1 cellular context compared by ENCODE assay signal in genomic region chr9:35834260-35835215, GRCh38.
TF ChIP-seq lines count a peak whose summit lies in the region.

No MANE protein-coding gene starts in this region.

TF ChIP-seq in HepG2, 621 proteins besides CTCF, POLR2A, EP300 and RAD21 (continued from another document and continues in another):
- TF ChIP-seq SNAPC2 (CRISPR knock-in tag; IDR thresholded peaks at IDR 0.05): no peak
- TF ChIP-seq PBX2 (CRISPR knock-in tag; IDR thresholded peaks at IDR 0.05): no peak
- no peak for TF ChIP-seq CEBPB (IDR thresholded peaks at IDR 0.05; ENCODE audit: borderline replicate concordance, low read depth, low read length)
- no peak for TF ChIP-seq NR1H2 (CRISPR knock-in tag; IDR thresholded peaks at IDR 0.05; ENCODE audit: borderline replicate concordance, low read depth)
- TF ChIP-seq ZNF367 (CRISPR knock-in tag; IDR thresholded peaks at IDR 0.05; ENCODE audit: borderline replicate concordance): no peak
- TF ChIP-seq ZNF331 (CRISPR knock-in tag; IDR thresholded peaks at IDR 0.05): no peak
- TF ChIP-seq ATRX (CRISPR knock-in tag; IDR thresholded peaks at IDR 0.05; ENCODE audit: borderline replicate concordance): no peak
- no peak for TF ChIP-seq SSRP1 (CRISPR knock-in tag; IDR thresholded peaks at IDR 0.05)
- no peak for TF ChIP-seq ZNF510 (CRISPR knock-in tag; IDR thresholded peaks at IDR 0.05; ENCODE audit: low read depth)
- TF ChIP-seq ZNF891 (CRISPR knock-in tag; IDR thresholded peaks at IDR 0.05): no peak
- TF ChIP-seq ZNF512 (CRISPR knock-in tag; IDR thresholded peaks at IDR 0.05): no peak
- TF ChIP-seq ZNF264 (CRISPR knock-in tag; IDR thresholded peaks at IDR 0.05): no peak
- no peak for TF ChIP-seq YEATS4 (CRISPR knock-in tag; IDR thresholded peaks at IDR 0.05; ENCODE audit: borderline replicate concordance)
- peak; percentile 58; the same call in 1 of the 2 replicates for TF ChIP-seq HDAC1 (CRISPR knock-in tag; IDR thresholded peaks at IDR 0.05)
- TF ChIP-seq ZNF10 (CRISPR knock-in tag; IDR thresholded peaks at IDR 0.05; ENCODE audit: borderline replicate concordance, low read depth): no peak
- TF ChIP-seq ZNF547 (CRISPR knock-in tag; IDR thresholded peaks at IDR 0.05): no peak
- no peak for TF ChIP-seq WIZ (CRISPR knock-in tag; IDR thresholded peaks at IDR 0.05)
- TF ChIP-seq MLLT10 (CRISPR knock-in tag; IDR thresholded peaks at IDR 0.05): no peak
- no peak for TF ChIP-seq KAT2B (IDR thresholded peaks at IDR 0.05; ENCODE audit: borderline replicate concordance, low read depth, low read length)
- no peak for TF ChIP-seq ZNF337 (CRISPR knock-in tag; IDR thresholded peaks at IDR 0.05; ENCODE audit: borderline replicate concordance, low read depth)
- TF ChIP-seq HOXA3 (CRISPR knock-in tag; IDR thresholded peaks at IDR 0.05): peak; percentile 52; the same call in 1 of the 2 replicates
- TF ChIP-seq ZBTB37 (CRISPR knock-in tag; IDR thresholded peaks at IDR 0.05): no peak
- TF ChIP-seq ZMYM3 (CRISPR knock-in tag; IDR thresholded peaks at IDR 0.05): no peak
- TF ChIP-seq PLSCR1 (CRISPR knock-in tag; IDR thresholded peaks at IDR 0.05; ENCODE audit: borderline replicate concordance): no peak
- TF ChIP-seq POGZ (CRISPR knock-in tag; IDR thresholded peaks at IDR 0.05): peak; percentile 56; the same call in 1 of the 2 replicates
- TF ChIP-seq RBFOX2 (IDR thresholded peaks at IDR 0.05; ENCODE audit: low read depth, low read length): no peak
- TF ChIP-seq HMGXB3 (CRISPR knock-in tag; IDR thresholded peaks at IDR 0.05; ENCODE audit: borderline replicate concordance): no peak
- TF ChIP-seq TBP (CRISPR knock-in tag; IDR thresholded peaks at IDR 0.05): no peak
- no peak for TF ChIP-seq ZNF577 (CRISPR knock-in tag; IDR thresholded peaks at IDR 0.05; ENCODE audit: borderline replicate concordance, low read depth)
- TF ChIP-seq GRHL1 (CRISPR knock-in tag; conservative IDR thresholded peaks at IDR 0.05): no peak
- TF ChIP-seq MAX (IDR thresholded peaks at IDR 0.05): peak; percentile 39; the same call in 1 of the 2 replicates
- no peak for TF ChIP-seq FUBP1 (CRISPR knock-in tag; IDR thresholded peaks at IDR 0.05; ENCODE audit: borderline replicate concordance)
- TF ChIP-seq TSC22D2 (CRISPR knock-in tag; IDR thresholded peaks at IDR 0.05; ENCODE audit: borderline replicate concordance): no peak
- TF ChIP-seq ZNF232 (CRISPR knock-in tag; IDR thresholded peaks at IDR 0.05; ENCODE audit: borderline replicate concordance): no peak
- no peak for TF ChIP-seq ZXDC (CRISPR knock-in tag; IDR thresholded peaks at IDR 0.05)
- TF ChIP-seq TEAD3 (CRISPR knock-in tag; optimal IDR thresholded peaks at IDR 0.05; ENCODE audit: borderline replicate concordance): no peak
- no peak for TF ChIP-seq PAF1 (CRISPR knock-in tag; IDR thresholded peaks at IDR 0.05)
- no peak for TF ChIP-seq ZNF362 (CRISPR knock-in tag; IDR thresholded peaks at IDR 0.05; ENCODE audit: borderline replicate concordance)
- TF ChIP-seq ZFP91 (CRISPR knock-in tag; IDR thresholded peaks at IDR 0.05; ENCODE audit: borderline replicate concordance): no peak
- no peak for TF ChIP-seq PHF21A (CRISPR knock-in tag; IDR thresholded peaks at IDR 0.05)
- no peak for TF ChIP-seq MEF2D (CRISPR knock-in tag; IDR thresholded peaks at IDR 0.05)
- no peak for TF ChIP-seq IKZF1 (IDR thresholded peaks at IDR 0.05)
- no peak for TF ChIP-seq ZFP36L2 (CRISPR knock-in tag; IDR thresholded peaks at IDR 0.05)
- no peak for TF ChIP-seq HES4 (CRISPR knock-in tag; IDR thresholded peaks at IDR 0.05; ENCODE audit: borderline replicate concordance)
- TF ChIP-seq ATF7-NPFF (CRISPR knock-in tag; IDR thresholded peaks at IDR 0.05; ENCODE audit: low read depth): no peak
- TF ChIP-seq ZNF205 (CRISPR knock-in tag; IDR thresholded peaks at IDR 0.05): no peak
- no peak for TF ChIP-seq ZNF333 (CRISPR knock-in tag; IDR thresholded peaks at IDR 0.05; ENCODE audit: borderline replicate concordance)
- no peak for TF ChIP-seq ZNF776 (CRISPR knock-in tag; IDR thresholded peaks at IDR 0.05)
- TF ChIP-seq REPIN1 (CRISPR knock-in tag; IDR thresholded peaks at IDR 0.05; ENCODE audit: borderline replicate concordance, low read depth): no peak
